In genomic region chr17:42512733-42513251, GRCh38 we compare ENCODE assay signal across 12 cellular contexts. TPM values are rescaled to one million over a fixed set of nuclear protein-coding genes. Genes with fewer than 3 reads are reported as not detected.
DNase-seq lines count a peak whose midpoint lies in the region; ATAC-seq, FAIRE-seq and TF ChIP-seq lines count a peak whose summit lies in the region.
"Had no signal": no experiment of that assay in that cellular context is flagged by ENCODE, and none has a peak within 500 bp of the region (broad histone marks: within the 10 kb centered on the region; RNA-seq: fewer than 3 reads in every experiment).

No MANE protein-coding gene starts in this region.

- FAIRE-seq in GM18507 (lab: Jason Lieb, UNC) = peak; percentile 74
- FAIRE-seq: H1 had no signal

- DNase-seq in GM18507 (ENCODE audit: extremely low spot score, insufficient read length, low read depth) = peak; percentile 44
- peak; percentile 67 for DNase-seq in coronary artery (ENCODE audit: low spot score)
- peak; percentile 53 for DNase-seq in posterior vena cava (ENCODE audit: low spot score)
- DNase-seq in D341Med (ENCODE audit: low spot score) = no peak
- DNase-seq: activated B cell treated with CpG ODN at 0.5 μM for 24 hours; activated naive CD4-positive, alpha-beta T cell treated with Interleukin-2 at 50 U/mL for 16 hours; AML-193; PC-9; stimulated activated CD4-positive, alpha-beta T cell treated with anti-CD3 and anti-CD28 coated beads, Interleukin-15, amount 100 ng/mL, for 24 hours had no signal

- H3K4me3 ChIP-seq in coronary artery = no peak overlapping the region
- H3K4me3 ChIP-seq: PC-9 had no signal

- intact Hi-C loops in posterior vena cava (cut with DNase I) = no loop called here

- TF ChIP-seq CTCF in coronary artery (IDR thresholded peaks at IDR 0.05) = no peak

- ATAC-seq in GM18498 (IDR thresholded peaks at IDR 0.05; ENCODE audit: unreplicated experiment) (no peak), GM21576 (IDR thresholded peaks at IDR 0.05; ENCODE audit: unreplicated experiment) (no peak)

- peak overlapping the region; percentile 83 to 86 for H3K27ac ChIP-seq in coronary artery
- H3K27ac ChIP-seq: PC-9 had no signal

RNA-seq across cellular contexts. Expression of gene NAGLU, which starts 23.2 kb away (rescaled TPM):
- total RNA-seq in posterior vena cava = 10 to 100 TPM; 27.1 to 36.0 TPM

RNA-seq across cellular contexts. Expression of gene HSD17B1, which starts 39.9 kb away (rescaled TPM):
- 1 to 10 TPM in 1 of 2 donors, under 1 TPM in 1; 0.67 to 1.2 TPM for total RNA-seq in posterior vena cava

RNA-seq across cellular contexts. Expression of gene COASY, which starts 49.2 kb away (rescaled TPM):
- 10 to 100 TPM; 34.0 TPM for total RNA-seq in posterior vena cava

RNA-seq across cellular contexts. Expression of gene MLX, which starts 54.1 kb away (rescaled TPM):
- 10 to 100 TPM; 27.5 to 28.5 TPM for total RNA-seq in posterior vena cava

RNA-seq across cellular contexts. Expression of gene ATP6V0A1, which starts 54.1 kb away (rescaled TPM):
- 10 to 100 TPM; 69.6 to 70.1 TPM for total RNA-seq in posterior vena cava
